In the genomic region with DNA sequence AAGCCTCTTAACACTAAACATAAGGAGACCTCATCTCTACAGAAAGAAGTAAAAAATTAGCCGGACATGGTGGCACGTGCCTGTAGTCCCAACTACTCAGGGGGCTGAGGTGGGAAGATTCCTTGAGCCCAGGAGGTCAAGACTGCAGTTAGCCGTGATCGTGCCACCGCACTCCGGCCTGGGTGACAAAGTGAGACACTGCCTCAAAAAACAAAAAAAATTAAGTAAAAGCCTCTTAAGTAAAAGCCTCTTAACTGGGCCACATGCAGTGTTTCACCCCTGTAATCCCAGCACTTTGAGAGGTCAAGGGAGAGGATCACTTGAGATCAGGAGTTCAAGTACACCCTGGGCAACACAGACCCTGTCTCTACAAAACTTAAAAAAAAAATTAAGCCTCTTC, we compare ENCODE assay signal across 21 cellular contexts. TPM values are rescaled to one million over a fixed set of nuclear protein-coding genes. Genes with fewer than 3 reads are reported as not detected.
DNase-seq lines count a peak whose midpoint lies in the region; ATAC-seq and TF ChIP-seq lines count a peak whose summit lies in the region.
"Had no signal": no experiment of that assay in that cellular context is flagged by ENCODE, and none has a peak within 500 bp of the region (broad histone marks: within the 10 kb centered on the region; RNA-seq: fewer than 3 reads in every experiment).

No MANE protein-coding gene starts in this region.

- no peak overlapping the region for H3T11ph ChIP-seq in H9 (ENCODE audit: low read length)

- H3K36me3 ChIP-seq in esophagus muscularis mucosa (peaks cover 0 to 6% (median 0%) of the 10 kb centered on the region in 4 donors), gastrocnemius medialis (no peaks in the 10 kb centered on the region)
- H3K36me3 ChIP-seq: pancreas had no signal

- H3K9me3 ChIP-seq in H9 (ENCODE audit: control insufficient read depth, low read depth, low read length) = no peaks in the 10 kb centered on the region
- H3K9me3 ChIP-seq in esophagus muscularis mucosa = no peaks in the 10 kb centered on the region
- H3K9me3 ChIP-seq in gastrocnemius medialis = no peaks in the 10 kb centered on the region
- H3K9me3 ChIP-seq: pancreas had no signal

- no peaks in the 10 kb centered on the region for H3K23me2 ChIP-seq in H9 (ENCODE audit: insufficient read length, low read depth, low read length, poor library complexity, severe bottlenecking)

- TF ChIP-seq CTCF in H9 (conservative IDR thresholded peaks at IDR 0.05) (no peak), RWPE1 (conservative IDR thresholded peaks at IDR 0.05; ENCODE audit: low read depth) (no peak), esophagus muscularis mucosa (IDR thresholded peaks at IDR 0.05) (no peak), gastrocnemius medialis (IDR thresholded peaks at IDR 0.05 in 4 of 5, conservative IDR thresholded peaks at IDR 0.05 in 1 of 5) (no peak)

- H3K4me1 Mint-ChIP-seq in H9 = peaks cover 40 to 41% of the 10 kb centered on the region in 2 experiments
- H3K4me1 Mint-ChIP-seq in activated naive CD8-positive, alpha-beta T cell treated with anti-CD3 and anti-CD28 coated beads for 36 hours = peaks cover 56% of the 10 kb centered on the region

- H3K79me1 ChIP-seq in H9 (ENCODE audit: insufficient read depth, low read depth, low read length, poor library complexity, severe bottlenecking) = peaks cover 4% of the 10 kb centered on the region

- H3K27ac ChIP-seq in H9 (ENCODE audit: insufficient read length, low read depth, low read length) = no peak overlapping the region
- peak overlapping the region; percentile 48; the same call in 1 of the 2 replicates for H3K27ac ChIP-seq in RWPE1
- peak overlapping the region; percentile 68 to 83 (median 80) for H3K27ac ChIP-seq in esophagus muscularis mucosa (replicated peaks in 1 of 4)
- peak overlapping the region; percentile 87 to 94 (median 91) for H3K27ac ChIP-seq in gastrocnemius medialis
- H3K27ac ChIP-seq: pancreas had no signal

- no peaks in the 10 kb centered on the region for H3K9me3 Mint-ChIP-seq in H9
- H3K9me3 Mint-ChIP-seq in activated naive CD8-positive, alpha-beta T cell treated with anti-CD3 and anti-CD28 coated beads for 36 hours = no peaks in the 10 kb centered on the region
- H3K9me3 Mint-ChIP-seq: activated T-cell treated with anti-CD3 and anti-CD28 coated beads, Interleukin-2, amount 50 U/mL, for 72 hours had no signal

- intact Hi-C loops in esophagus muscularis mucosa (cut with DNase I) (no loop called here), gastrocnemius medialis (cut with DNase I; ENCODE audit: low total_unique reads) (no loop called here)

- H3K4me2 ChIP-seq in H9 (ENCODE audit: insufficient read depth, insufficient read length, low read length) = no peak overlapping the region

- H4K5ac ChIP-seq in H9 (ENCODE audit: insufficient read length, low read depth, low read length) = no peak overlapping the region

- no peak overlapping the region for H3K27ac Mint-ChIP-seq in H9
- H3K27ac Mint-ChIP-seq in activated naive CD8-positive, alpha-beta T cell treated with anti-CD3 and anti-CD28 coated beads for 36 hours = no peak overlapping the region
- H3K27ac Mint-ChIP-seq: activated T-cell treated with anti-CD3 and anti-CD28 coated beads, Interleukin-2, amount 50 U/mL, for 72 hours had no signal

- no peak overlapping the region for H3K18ac ChIP-seq in H9 (ENCODE audit: insufficient read length, low read depth, low read length)

- H3K4me1 ChIP-seq in H9 (ENCODE audit: insufficient read depth, low read length) (peaks cover 12% of the 10 kb centered on the region; the same call in 1 of the 2 replicates), esophagus muscularis mucosa (peaks cover 50 to 97% (median 87%) of the 10 kb centered on the region in 4 donors), gastrocnemius medialis (peaks cover 76 to 83% of the 10 kb centered on the region in 2 donors)

- H2BK5ac ChIP-seq in H9 (ENCODE audit: insufficient read length, low read length) = no peak overlapping the region

- TF ChIP-seq POLR2A in esophagus muscularis mucosa (IDR thresholded peaks at IDR 0.05; ENCODE audit: low read depth) (no peak), gastrocnemius medialis (IDR thresholded peaks at IDR 0.05) (no peak)

- in situ Hi-C loops in gastrocnemius medialis (cut with MboI; ENCODE audit: low sequenced_read_pairs in 4 of 4) = no loop called here

- no peak overlapping the region for H3K4me3 Mint-ChIP-seq in H9
- H3K4me3 Mint-ChIP-seq in activated naive CD8-positive, alpha-beta T cell treated with anti-CD3 and anti-CD28 coated beads for 36 hours = no peak overlapping the region
- H3K4me3 Mint-ChIP-seq: activated naive CD8-positive, alpha-beta T cell; activated T-cell treated with anti-CD3 and anti-CD28 coated beads, Interleukin-2, amount 50 U/mL, for 72 hours had no signal

- H3K27me3 Mint-ChIP-seq in H9 (ENCODE audit: low read depth) = no peaks in the 10 kb centered on the region; the same call in 1 of the 2 replicates
- H3K27me3 Mint-ChIP-seq in activated naive CD8-positive, alpha-beta T cell treated with anti-CD3 and anti-CD28 coated beads for 36 hours = no peaks in the 10 kb centered on the region
- H3K27me3 Mint-ChIP-seq: activated naive CD8-positive, alpha-beta T cell had no signal

- no peak for TF ChIP-seq EP300 in esophagus muscularis mucosa (IDR thresholded peaks at IDR 0.05)

- no peak overlapping the region for H3K56ac ChIP-seq in H9 (ENCODE audit: insufficient read length, low read depth, low read length)

- no peak overlapping the region for H2BK12ac ChIP-seq in H9 (ENCODE audit: insufficient read length, low read depth, low read length)

- H2BK15ac ChIP-seq in H9 (ENCODE audit: low read depth, low read length) = no peak overlapping the region

- no peak overlapping the region for H3K14ac ChIP-seq in H9 (ENCODE audit: insufficient read depth, low read length)

- peaks cover 2% of the 10 kb centered on the region for H4K20me1 ChIP-seq in H9 (ENCODE audit: control insufficient read depth, insufficient read depth, insufficient read length)

- POLR2A ChIA-PET in RWPE1 (lab: Yijun Ruan, JAX; ENCODE audit: low non-redundant PET) = no interaction called here

- no peak overlapping the region for H3K9ac ChIP-seq in H9 (ENCODE audit: extremely low read depth, insufficient read length, low read length)

- WGBS in H9 (ENCODE audit: extremely low coverage, insufficient read length, low lambda C conversion rate) = no CpG with 5 or more reads among the region's 6 CpGs
- 91% methylated on average over 6 of the region's 6 CpGs for whole genome bisulfite sequencing in esophagus muscularis mucosa

- H3K79me2 ChIP-seq in H9 (ENCODE audit: insufficient read depth, low read length) = peaks cover 66% of the 10 kb centered on the region; the same call in 1 of the 2 replicates

- DNase-seq in H9 (peak; percentile 11), RWPE1 (ENCODE audit: low spot score) (no peak), esophagus muscularis mucosa (ENCODE audit: extremely low spot score) (no peak), gastrocnemius medialis (no peak), DMS79 (lab: John Stamatoyannopoulos, UW) (no peak)
- DNase-seq in activated naive CD8-positive, alpha-beta T cell treated with anti-CD3 and anti-CD28 coated beads for 36 hours = no peak
- DNase-seq: activated T-cell treated with anti-CD3 and anti-CD28 coated beads, Interleukin-2, amount 50 U/mL, for 72 hours; DMS79 treated with DMSO at 0.1 percent for 48 hours; glutamatergic neuron; KG1; kidney glomerular epithelial cell; MV-4-11; NCI-H2171; NCI-H526; pancreas had no signal

- ATAC-seq in gastrocnemius medialis (no peak), GM19328 (IDR thresholded peaks at IDR 0.05; ENCODE audit: unreplicated experiment) (no peak)
- ATAC-seq: activated T-cell treated with anti-CD3 and anti-CD28 coated beads, Interleukin-2, amount 50 U/mL, for 72 hours; GM12878; pancreas; Right ventricle myocardium inferior had no signal

- H3K27me3 ChIP-seq in H9 (ENCODE audit: insufficient read depth, low read length) (no peaks in the 10 kb centered on the region), esophagus muscularis mucosa (no peaks in the 10 kb centered on the region), gastrocnemius medialis (no peaks in the 10 kb centered on the region)
- H3K27me3 ChIP-seq: pancreas had no signal

- no peak overlapping the region for H3K4ac ChIP-seq in H9 (ENCODE audit: low read depth, low read length)

- H4K91ac ChIP-seq in H9 (ENCODE audit: insufficient read length, low read depth, low read length) = no peak overlapping the region

- H3K23ac ChIP-seq in H9 (ENCODE audit: insufficient read length, low read depth, low read length) = no peak overlapping the region

- no peak overlapping the region for H3K4me3 ChIP-seq in esophagus muscularis mucosa
- H3K4me3 ChIP-seq in gastrocnemius medialis = no peak overlapping the region
- H3K4me3 ChIP-seq: GM12878, pancreas had no signal

- CTCF ChIA-PET in RWPE1 (lab: Yijun Ruan, JAX) = no interaction called here

- H4K8ac ChIP-seq in H9 (replicated peaks; ENCODE audit: insufficient read length, low read depth, low read length) = no peak overlapping the region

- no peak overlapping the region for H2AFZ ChIP-seq in H9 (ENCODE audit: low read length)

- no peak overlapping the region for H2BK120ac ChIP-seq in H9 (ENCODE audit: low read depth, low read length, poor library complexity, severe bottlenecking)

- H2BK20ac ChIP-seq in H9 (ENCODE audit: low read depth, low read length, poor library complexity, severe bottlenecking) = no peak overlapping the region

- no peak overlapping the region for H2AK5ac ChIP-seq in H9 (ENCODE audit: insufficient read length, low read length)

- H3K36me3 Mint-ChIP-seq in H9 (ENCODE audit: insufficient read depth in 1 of 3, low read depth in 3 of 3) = peaks cover 0 to 10% (median 4%) of the 10 kb centered on the region in 3 experiments; a peak in 3 of 7 replicates
- H3K36me3 Mint-ChIP-seq in activated naive CD8-positive, alpha-beta T cell treated with anti-CD3 and anti-CD28 coated beads for 36 hours = peaks cover 9% of the 10 kb centered on the region

RNA-seq across cellular contexts. Expression of a gene that starts 25.7 kb away (rescaled TPM):
- 211 and 217 TPM in 2 replicates for total RNA-seq in H9 (2021)
- 100 to 1,000 TPM in 2 of 4 donors, 10 to 100 TPM in 2; 69.6 to 151 (median 99.3) TPM for total RNA-seq in esophagus muscularis mucosa
- total RNA-seq in gastrocnemius medialis = 100 to 1,000 TPM; 106 to 185 (median 136) TPM
- total RNA-seq in activated naive CD8-positive, alpha-beta T cell treated with anti-CD3 and anti-CD28 coated beads for 36 hours = 100 to 1,000 TPM; 155 to 157 TPM

RNA-seq across cellular contexts. Expression of a gene that starts 38.2 kb away (rescaled TPM):
- total RNA-seq in H9 (2021) (66.0 and 72.9 TPM in 2 replicates), esophagus muscularis mucosa (10 to 100 TPM; 63.0 to 96.4 (median 79.6) TPM), gastrocnemius medialis (10 to 100 TPM; 58.2 to 87.9 (median 79.8) TPM)
- 10 to 100 TPM; 55.6 to 56.6 TPM for total RNA-seq in activated naive CD8-positive, alpha-beta T cell treated with anti-CD3 and anti-CD28 coated beads for 36 hours

RNA-seq across cellular contexts. Expression of a gene that starts 51.6 kb away (rescaled TPM):
- total RNA-seq in H9 (2021) (15.2 and 15.9 TPM in 2 replicates), esophagus muscularis mucosa (10 to 100 TPM; 18.7 to 31.2 (median 24.8) TPM), gastrocnemius medialis (10 to 100 TPM; 25.0 to 35.6 (median 30.4) TPM)
- 10 to 100 TPM; 19.5 to 20.0 TPM for total RNA-seq in activated naive CD8-positive, alpha-beta T cell treated with anti-CD3 and anti-CD28 coated beads for 36 hours

RNA-seq across cellular contexts. Expression of a gene that starts 51.7 kb away (rescaled TPM):
- 130 and 144 TPM in 2 replicates for total RNA-seq in H9 (2021)
- total RNA-seq in esophagus muscularis mucosa = 10 to 100 TPM; 53.5 to 76.7 (median 72.0) TPM
- total RNA-seq in gastrocnemius medialis = 100 to 1,000 TPM; 143 to 240 (median 194) TPM
- total RNA-seq in activated naive CD8-positive, alpha-beta T cell treated with anti-CD3 and anti-CD28 coated beads for 36 hours = 100 to 1,000 TPM; 165 to 166 TPM

RNA-seq across cellular contexts. Expression of a gene that starts 59.3 kb away (rescaled TPM):
- total RNA-seq in H9 (2021) (0.31 and 0.37 TPM in 2 replicates), esophagus muscularis mucosa (under 1 TPM in 2 of 4 donors, not detected in 2; 0.66 to 0.80 TPM), gastrocnemius medialis (not detected)
- not detected for total RNA-seq in activated naive CD8-positive, alpha-beta T cell treated with anti-CD3 and anti-CD28 coated beads for 36 hours
- total RNA-seq: HT1080, lung microvascular endothelial cell had no signal
